8 cellular contexts compared by ENCODE assay signal in genomic region chr12:100154472-100155247, GRCh38. TPM values are rescaled to one million over a fixed set of nuclear protein-coding genes. Genes with fewer than 3 reads are reported as not detected.
DNase-seq lines count a peak whose midpoint lies in the region; ATAC-seq, FAIRE-seq and TF ChIP-seq lines count a peak whose summit lies in the region.

No MANE protein-coding gene starts in this region.

- H3K4me1 ChIP-seq in foreskin keratinocyte: no peaks in the 10 kb centered on the region
- no peaks in the 10 kb centered on the region for H3K4me1 ChIP-seq in parathyroid adenoma
- no peaks in the 10 kb centered on the region for H3K4me1 ChIP-seq in uterus

- no peaks in the 10 kb centered on the region for H3K9me3 Mint-ChIP-seq in activated T-helper 1 cell treated with anti-CD3 and anti-CD28 coated beads, Interleukin-12 subunit alpha, Interleukin-12 subunit beta, Interleukin-2, Interleukin-4 antibody, amounts not matched to agents 30 ng/mL and 10 ng/mL and 1 ng/mL, durations not matched to agents 14 hours and 24 hours and 36 hours

- no peak overlapping the region for H3K27ac Mint-ChIP-seq in activated T-helper 1 cell treated with anti-CD3 and anti-CD28 coated beads, Interleukin-12 subunit alpha, Interleukin-12 subunit beta, Interleukin-2, Interleukin-4 antibody, amounts not matched to agents 30 ng/mL and 10 ng/mL and 1 ng/mL, durations not matched to agents 14 hours and 24 hours and 36 hours

- intact Hi-C loops in activated T-helper 1 cell treated with anti-CD3 and anti-CD28 coated beads, Interleukin-12 subunit alpha, Interleukin-12 subunit beta, Interleukin-2, Interleukin-4 antibody, amounts not matched to agents 30 ng/mL and 10 ng/mL and 1 ng/mL, durations not matched to agents 14 hours and 24 hours and 36 hours (cut with micrococcal nuclease): loop anchor here (1.0 kb wide), 2 partner anchors 46 to 400 kb away; partner anchors contain the start of gene ACTR6
- intact Hi-C loops in uterus (cut with DNase I; ENCODE audit: low total_unique reads): no loop called here

- ATAC-seq in GM18858 (IDR thresholded peaks at IDR 0.05; ENCODE audit: unreplicated experiment) (peak; percentile 47), HG03139 (IDR thresholded peaks at IDR 0.05; ENCODE audit: unreplicated experiment) (peak; percentile 76), foreskin keratinocyte (peak; percentile 85)

- peaks cover 10% of the 10 kb centered on the region for H3K4me1 Mint-ChIP-seq in activated T-helper 1 cell treated with anti-CD3 and anti-CD28 coated beads, Interleukin-12 subunit alpha, Interleukin-12 subunit beta, Interleukin-2, Interleukin-4 antibody, amounts not matched to agents 30 ng/mL and 10 ng/mL and 1 ng/mL, durations not matched to agents 14 hours and 24 hours and 36 hours (ENCODE audit: low read depth)

- no peak for TF ChIP-seq POLR2A in uterus (IDR thresholded peaks at IDR 0.05)

- H3K27ac ChIP-seq in foreskin keratinocyte (no peak overlapping the region), parathyroid adenoma (no peak overlapping the region), uterus (no peak overlapping the region)

- H3K79me2 ChIP-seq in parathyroid adenoma: no peaks in the 10 kb centered on the region

- H3K4me3 ChIP-seq in AG10803 (ENCODE audit: low read length) (no peak overlapping the region), parathyroid adenoma (ENCODE audit: low read depth, low read length) (no peak overlapping the region), uterus (no peak overlapping the region)

- H3K36me3 ChIP-seq in parathyroid adenoma (ENCODE audit: control insufficient read depth, insufficient read depth, low read length) (no peaks in the 10 kb centered on the region), uterus (no peaks in the 10 kb centered on the region)

- no peaks in the 10 kb centered on the region for H3K27me3 Mint-ChIP-seq in activated T-helper 1 cell treated with anti-CD3 and anti-CD28 coated beads, Interleukin-12 subunit alpha, Interleukin-12 subunit beta, Interleukin-2, Interleukin-4 antibody, amounts not matched to agents 30 ng/mL and 10 ng/mL and 1 ng/mL, durations not matched to agents 14 hours and 24 hours and 36 hours (ENCODE audit: insufficient read depth)

- FAIRE-seq in RCC 7860 (lab: Jason Lieb, UNC): no peak

- H3K9me3 ChIP-seq in parathyroid adenoma (ENCODE audit: control insufficient read depth, low read length) (no peaks in the 10 kb centered on the region), uterus (no peaks in the 10 kb centered on the region)

- TF ChIP-seq CTCF in AG10803 (conservative IDR thresholded peaks at IDR 0.05; ENCODE audit: low read length) (peak; percentile 84), foreskin keratinocyte (conservative IDR thresholded peaks at IDR 0.05) (peak; percentile 79), parathyroid adenoma (IDR thresholded peaks at IDR 0.05) (peak; percentile 78), uterus (IDR thresholded peaks at IDR 0.05) (peak; percentile 41 to 70 (median 52))

- no peak overlapping the region for H3K9ac ChIP-seq in parathyroid adenoma

- peak; percentile 55 for DNase-seq in AG10803 (ENCODE audit: low read depth)
- peak; percentile 13 for DNase-seq in RCC 7860 (ENCODE audit: low spot score)
- peak; percentile 64 for DNase-seq in activated T-helper 1 cell treated with anti-CD3 and anti-CD28 coated beads, Interleukin-12 subunit alpha, Interleukin-12 subunit beta, Interleukin-2, Interleukin-4 antibody, amounts not matched to agents 30 ng/mL and 10 ng/mL and 1 ng/mL, durations not matched to agents 14 hours and 24 hours and 36 hours (ENCODE audit: low spot score)
- peak in 1 of 2 donors; percentile 48 for DNase-seq in foreskin keratinocyte
- peak; percentile 45 to 48 for DNase-seq in uterus

- H2AFZ ChIP-seq in parathyroid adenoma: no peak overlapping the region

- H3K27me3 ChIP-seq in foreskin keratinocyte (no peaks in the 10 kb centered on the region), parathyroid adenoma (ENCODE audit: control insufficient read depth, insufficient read depth, low read length) (no peaks in the 10 kb centered on the region), uterus (no peaks in the 10 kb centered on the region)

- no peak overlapping the region for H3K4me3 Mint-ChIP-seq in activated T-helper 1 cell treated with anti-CD3 and anti-CD28 coated beads, Interleukin-12 subunit alpha, Interleukin-12 subunit beta, Interleukin-2, Interleukin-4 antibody, amounts not matched to agents 30 ng/mL and 10 ng/mL and 1 ng/mL, durations not matched to agents 14 hours and 24 hours and 36 hours

- H3K36me3 Mint-ChIP-seq in activated T-helper 1 cell treated with anti-CD3 and anti-CD28 coated beads, Interleukin-12 subunit alpha, Interleukin-12 subunit beta, Interleukin-2, Interleukin-4 antibody, amounts not matched to agents 30 ng/mL and 10 ng/mL and 1 ng/mL, durations not matched to agents 14 hours and 24 hours and 36 hours (ENCODE audit: low read depth): peaks cover 3% of the 10 kb centered on the region

- no peak overlapping the region for H3K4me2 ChIP-seq in parathyroid adenoma (ENCODE audit: low read length)

RNA-seq across cellular contexts. Expression of gene BLTP3B, which starts 12.0 kb away (rescaled TPM):
- total RNA-seq in activated T-helper 1 cell treated with anti-CD3 and anti-CD28 coated beads, Interleukin-12 subunit alpha, Interleukin-12 subunit beta, Interleukin-2, Interleukin-4 antibody, amounts not matched to agents 30 ng/mL and 10 ng/mL and 1 ng/mL, durations not matched to agents 14 hours and 24 hours and 36 hours: 72.6 and 74.6 TPM in 2 replicates
- total RNA-seq in foreskin keratinocyte (12.3 and 12.7 TPM in 2 replicates), uterus (10 to 100 TPM in 3 of 4 donors, 1 to 10 TPM in 1; 9.7 to 42.0 (median 25.1) TPM)
- polyA plus RNA-seq in foreskin keratinocyte: 2.4 and 2.9 TPM in 2 replicates

RNA-seq across cellular contexts. Expression of gene ACTR6, which starts 46.0 kb away (rescaled TPM):
- total RNA-seq in activated T-helper 1 cell treated with anti-CD3 and anti-CD28 coated beads, Interleukin-12 subunit alpha, Interleukin-12 subunit beta, Interleukin-2, Interleukin-4 antibody, amounts not matched to agents 30 ng/mL and 10 ng/mL and 1 ng/mL, durations not matched to agents 14 hours and 24 hours and 36 hours: 29.8 and 35.4 TPM in 2 replicates
- total RNA-seq in foreskin keratinocyte: 17.5 and 20.5 TPM in 2 replicates
- 13.2 and 13.9 TPM in 2 replicates for polyA plus RNA-seq in foreskin keratinocyte
- 100 to 1,000 TPM in 1 of 4 donors, 10 to 100 TPM in 3; 13.8 to 131 (median 34.8) TPM for total RNA-seq in uterus
